8 cellular contexts compared by ENCODE assay signal in the genomic region with DNA sequence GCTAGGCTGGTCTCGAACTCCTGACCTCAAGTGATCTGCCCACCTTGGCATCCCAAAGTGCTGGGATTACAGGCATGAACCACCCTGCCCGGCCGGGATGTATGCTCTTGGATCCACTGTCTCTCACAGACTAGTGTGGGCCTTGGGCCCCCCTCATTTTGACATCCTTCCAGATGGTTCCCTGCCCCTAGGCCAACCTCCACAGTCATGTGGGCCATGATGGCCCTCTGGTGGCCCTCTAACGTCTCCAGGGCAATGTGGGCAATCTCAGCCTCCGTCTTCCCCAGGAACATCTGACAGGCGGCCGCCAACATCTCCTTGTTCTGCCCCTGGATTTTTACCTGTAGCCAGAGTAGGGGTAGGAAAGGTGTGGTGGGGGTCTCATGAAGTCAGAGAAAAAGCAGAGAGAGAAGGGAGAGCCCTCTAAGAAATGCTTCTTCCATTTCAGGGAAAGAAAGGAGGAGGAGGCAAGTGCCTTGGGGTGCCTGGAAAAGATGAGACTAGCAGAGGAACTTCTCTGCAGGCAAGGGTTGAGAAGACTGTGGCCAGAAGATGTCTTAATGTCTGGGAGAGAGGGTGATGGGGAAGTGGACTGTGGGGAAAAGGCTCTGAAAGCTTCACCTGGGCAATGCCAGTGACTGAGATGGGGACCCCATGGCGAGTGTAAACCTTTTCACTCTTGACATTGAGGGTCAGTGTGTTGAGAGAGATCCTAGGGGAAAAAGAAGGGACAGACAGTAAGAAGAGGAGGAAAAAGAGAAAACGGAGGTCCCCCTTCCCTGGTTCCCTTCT. TPM values are rescaled to one million over a fixed set of nuclear protein-coding genes. Genes with fewer than 3 reads are reported as not detected.
A peak's percentile ranks its signal among the peaks of the same experiment; 100 is the strongest.
DNase-seq lines count a peak whose midpoint lies in the region; TF ChIP-seq lines count a peak whose summit lies in the region.

No MANE protein-coding gene starts in this region.

- no peak for TF ChIP-seq POLR2A in testis (IDR thresholded peaks at IDR 0.05)

- 77 to 78% methylated on average over 9 of the region's 9 CpGs for WGBS in testis, 2 donors

- peak overlapping the region; percentile 98 for H3K4me3 Mint-ChIP-seq in activated CD4-positive, alpha-beta T cell treated with anti-CD3 and anti-CD28 coated beads, Interleukin-2, amount 10 ng/mL, durations not matched to agents 24 days and 14 days
- peak overlapping the region; percentile 100 for H3K4me3 Mint-ChIP-seq in activated naive CD8-positive, alpha-beta T cell treated with anti-CD3 and anti-CD28 coated beads for 36 hours

- no peaks in the 10 kb centered on the region for H3K9me3 ChIP-seq in testis

- TF ChIP-seq CTCF in kidney epithelial cell (IDR thresholded peaks at IDR 0.05; ENCODE audit: insufficient read depth, low read length, poor library complexity, severe bottlenecking): no peak
- no peak for TF ChIP-seq CTCF in testis (IDR thresholded peaks at IDR 0.05)

- POLR2A ChIA-PET in HEK293T (lab: Yijun Ruan, JAX): interaction anchor here (1.0 to 1.7 kb wide), 3 partner anchors 19 to 41 kb away, joined by 4 to 6 read pairs (median 4); a partner anchor contains a TSS

- peak overlapping the region; percentile 84 to 94 for H3K27ac ChIP-seq in testis

- H3K36me3 Mint-ChIP-seq in activated CD4-positive, alpha-beta T cell treated with anti-CD3 and anti-CD28 coated beads, Interleukin-2, amount 10 ng/mL, durations not matched to agents 24 days and 14 days (ENCODE audit: low read depth): peaks cover 76% of the 10 kb centered on the region
- H3K36me3 Mint-ChIP-seq in activated naive CD8-positive, alpha-beta T cell treated with anti-CD3 and anti-CD28 coated beads for 36 hours: peaks cover 85% of the 10 kb centered on the region

- intact Hi-C loops in activated CD4-positive, alpha-beta T cell treated with anti-CD3 and anti-CD28 coated beads, Interleukin-2, amount 10 ng/mL, durations not matched to agents 24 days and 14 days (cut with micrococcal nuclease): loop anchor here (5.0 kb wide), 1 partner anchor 346 kb away; no protein-coding TSS in a partner anchor
- intact Hi-C loops in testis (cut with DNase I; ENCODE audit: low total_unique reads): no loop called here

- no peaks in the 10 kb centered on the region for H3K9me3 Mint-ChIP-seq in activated CD4-positive, alpha-beta T cell treated with anti-CD3 and anti-CD28 coated beads, Interleukin-2, amount 10 ng/mL, durations not matched to agents 24 days and 14 days
- peaks cover 9% of the 10 kb centered on the region for H3K9me3 Mint-ChIP-seq in activated naive CD8-positive, alpha-beta T cell treated with anti-CD3 and anti-CD28 coated beads for 36 hours

- peak; percentile 61 for DNase-seq in activated CD4-positive, alpha-beta T cell treated with anti-CD3 and anti-CD28 coated beads, Interleukin-2, amount 10 ng/mL, durations not matched to agents 24 days and 14 days
- DNase-seq in activated CD4-positive, alpha-beta T cell treated with anti-CD3 and anti-CD28 coated beads, Interleukin-2, amount 50 U/mL, for 1 hour: no peak
- DNase-seq in activated naive CD8-positive, alpha-beta T cell treated with anti-CD3 and anti-CD28 coated beads for 36 hours: no peak
- no peak for DNase-seq in kidney epithelial cell (ENCODE audit: low read depth)
- no peak for DNase-seq in testis
- no peak for DNase-seq in HuH-7.5 (ENCODE audit: low spot score)
- DNase-seq in HEK293T (ENCODE audit: extremely low spot score): no peak
- no peak for DNase-seq in GM19240 (ENCODE audit: insufficient read length, low spot score)

- CTCF ChIA-PET in HEK293T (lab: Yijun Ruan, JAX): no interaction called here

- H3K27ac Mint-ChIP-seq in activated CD4-positive, alpha-beta T cell treated with anti-CD3 and anti-CD28 coated beads, Interleukin-2, amount 10 ng/mL, durations not matched to agents 24 days and 14 days: peak overlapping the region; percentile 94
- H3K27ac Mint-ChIP-seq in activated naive CD8-positive, alpha-beta T cell treated with anti-CD3 and anti-CD28 coated beads for 36 hours: peak overlapping the region; percentile 93

- H3K4me3 ChIP-seq in kidney epithelial cell (ENCODE audit: low read depth, low read length) (peak overlapping the region; percentile 90), testis (peak overlapping the region; percentile 82 to 86)

- H3K27me3 ChIP-seq in kidney epithelial cell (ENCODE audit: control insufficient read depth, insufficient read depth, low read length) (no peaks in the 10 kb centered on the region), testis (no peaks in the 10 kb centered on the region)

- H3K36me3 ChIP-seq in kidney epithelial cell (ENCODE audit: control insufficient read depth, insufficient read depth, low read length): peaks cover 1% of the 10 kb centered on the region
- no peaks in the 10 kb centered on the region for H3K36me3 ChIP-seq in testis (ENCODE audit: low read depth, missing control alignments)

- no peaks in the 10 kb centered on the region for H3K27me3 Mint-ChIP-seq in activated CD4-positive, alpha-beta T cell treated with anti-CD3 and anti-CD28 coated beads, Interleukin-2, amount 10 ng/mL, durations not matched to agents 24 days and 14 days
- peaks cover 8% of the 10 kb centered on the region for H3K27me3 Mint-ChIP-seq in activated naive CD8-positive, alpha-beta T cell treated with anti-CD3 and anti-CD28 coated beads for 36 hours

- peaks cover 62% of the 10 kb centered on the region for H3K4me1 Mint-ChIP-seq in activated CD4-positive, alpha-beta T cell treated with anti-CD3 and anti-CD28 coated beads, Interleukin-2, amount 10 ng/mL, durations not matched to agents 24 days and 14 days
- peaks cover 73% of the 10 kb centered on the region for H3K4me1 Mint-ChIP-seq in activated naive CD8-positive, alpha-beta T cell treated with anti-CD3 and anti-CD28 coated beads for 36 hours

- H3K4me1 ChIP-seq in testis: peaks cover 21% of the 10 kb centered on the region

TF ChIP-seq in HEK293T, 16 proteins besides CTCF, POLR2A, EP300 and RAD21:
- TF ChIP-seq L3MBTL2 (conservative IDR thresholded peaks at IDR 0.05) (no peak), FOXM1 (IDR thresholded peaks at IDR 0.05; ENCODE audit: borderline replicate concordance) (no peak), BHLHE40 (IDR thresholded peaks at IDR 0.05; ENCODE audit: borderline replicate concordance) (no peak), SUZ12 (IDR thresholded peaks at IDR 0.05) (no peak), NFRKB (IDR thresholded peaks at IDR 0.05) (no peak), SP1 (IDR thresholded peaks at IDR 0.05) (no peak), CTBP1 (IDR thresholded peaks at IDR 0.05; ENCODE audit: borderline replicate concordance) (no peak), ARNT (IDR thresholded peaks at IDR 0.05) (no peak), HDGF (IDR thresholded peaks at IDR 0.05; ENCODE audit: borderline replicate concordance) (no peak), TARDBP (IDR thresholded peaks at IDR 0.05) (no peak), ELF4 (IDR thresholded peaks at IDR 0.05) (no peak), FOXA1 (IDR thresholded peaks at IDR 0.05) (no peak), ZNF384 (IDR thresholded peaks at IDR 0.05) (no peak), LEF1 (IDR thresholded peaks at IDR 0.05; ENCODE audit: borderline replicate concordance) (no peak), FOXK2 (IDR thresholded peaks at IDR 0.05) (no peak)
- TF ChIP-seq, protein P1, sequence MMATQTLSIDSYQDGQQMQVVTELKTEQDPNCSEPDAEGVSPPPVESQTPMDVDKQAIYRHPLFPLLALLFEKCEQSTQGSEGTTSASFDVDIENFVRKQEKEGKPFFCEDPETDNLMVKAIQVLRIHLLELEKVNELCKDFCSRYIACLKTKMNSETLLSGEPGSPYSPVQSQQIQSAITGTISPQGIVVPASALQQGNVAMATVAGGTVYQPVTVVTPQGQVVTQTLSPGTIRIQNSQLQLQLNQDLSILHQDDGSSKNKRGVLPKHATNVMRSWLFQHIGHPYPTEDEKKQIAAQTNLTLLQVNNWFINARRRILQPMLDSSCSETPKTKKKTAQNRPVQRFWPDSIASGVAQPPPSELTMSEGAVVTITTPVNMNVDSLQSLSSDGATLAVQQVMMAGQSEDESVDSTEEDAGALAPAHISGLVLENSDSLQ (IDR thresholded peaks at IDR 0.05): no peak
TF ChIP-seq in HEK293T: peak in this region for 0.

RNA-seq across cellular contexts. Expression of a gene that starts 1.3 kb away (rescaled TPM):
- total RNA-seq in activated CD4-positive, alpha-beta T cell treated with anti-CD3 and anti-CD28 coated beads, Interleukin-2, amount 10 ng/mL, durations not matched to agents 24 days and 14 days: 239 and 260 TPM in 2 replicates
- 100 to 1,000 TPM; 104 to 107 TPM for total RNA-seq in activated naive CD8-positive, alpha-beta T cell treated with anti-CD3 and anti-CD28 coated beads for 36 hours
- total RNA-seq in kidney epithelial cell (136 and 142 TPM in 2 replicates), testis (10 to 100 TPM; 84.1 to 88.1 TPM)
- 169 TPM for polyA plus RNA-seq in testis (ENCODE audit: insufficient read depth, low read depth, low replicate concordance)

RNA-seq across cellular contexts. Expression of a gene that starts 3.2 kb away (rescaled TPM):
- total RNA-seq in activated CD4-positive, alpha-beta T cell treated with anti-CD3 and anti-CD28 coated beads, Interleukin-2, amount 10 ng/mL, durations not matched to agents 24 days and 14 days: 512 and 516 TPM in 2 replicates
- 100 to 1,000 TPM; 295 to 310 TPM for total RNA-seq in activated naive CD8-positive, alpha-beta T cell treated with anti-CD3 and anti-CD28 coated beads for 36 hours
- total RNA-seq in kidney epithelial cell (188 and 229 TPM in 2 replicates), testis (1 to 10 TPM; 1.4 to 7.7 TPM)
- 11.1 TPM for polyA plus RNA-seq in testis (ENCODE audit: insufficient read depth, low read depth, low replicate concordance)

RNA-seq across cellular contexts. Expression of a gene that starts 21.0 kb away (rescaled TPM):
- 1,084 and 1,089 TPM in 2 replicates for total RNA-seq in activated CD4-positive, alpha-beta T cell treated with anti-CD3 and anti-CD28 coated beads, Interleukin-2, amount 10 ng/mL, durations not matched to agents 24 days and 14 days
- total RNA-seq in activated naive CD8-positive, alpha-beta T cell treated with anti-CD3 and anti-CD28 coated beads for 36 hours: 1,000 to 10,000 TPM; 1,515 to 1,538 TPM
- total RNA-seq in kidney epithelial cell (808 and 855 TPM in 2 replicates), testis (100 to 1,000 TPM; 173 to 252 TPM)
- 309 TPM for polyA plus RNA-seq in testis (ENCODE audit: insufficient read depth, low read depth, low replicate concordance)

RNA-seq across cellular contexts. Expression of a gene that starts 24.1 kb away (rescaled TPM):
- 93.9 and 97.2 TPM in 2 replicates for total RNA-seq in activated CD4-positive, alpha-beta T cell treated with anti-CD3 and anti-CD28 coated beads, Interleukin-2, amount 10 ng/mL, durations not matched to agents 24 days and 14 days
- total RNA-seq in activated naive CD8-positive, alpha-beta T cell treated with anti-CD3 and anti-CD28 coated beads for 36 hours: 10 to 100 TPM; 63.2 to 67.0 TPM
- total RNA-seq in kidney epithelial cell (11.4 and 14.7 TPM in 2 replicates), testis (10 to 100 TPM; 56.6 to 79.3 TPM)
- polyA plus RNA-seq in testis (ENCODE audit: insufficient read depth, low read depth, low replicate concordance): 155 TPM

RNA-seq across cellular contexts. Expression of a gene that starts 50.4 kb away (rescaled TPM):
- total RNA-seq in activated CD4-positive, alpha-beta T cell treated with anti-CD3 and anti-CD28 coated beads, Interleukin-2, amount 10 ng/mL, durations not matched to agents 24 days and 14 days: 20.2 and 20.5 TPM in 2 replicates
- total RNA-seq in activated naive CD8-positive, alpha-beta T cell treated with anti-CD3 and anti-CD28 coated beads for 36 hours: 10 to 100 TPM; 19.7 to 20.2 TPM
- total RNA-seq in kidney epithelial cell (8.9 and 10.4 TPM in 2 replicates), testis (10 to 100 TPM in 1 of 2 donors, 1 to 10 TPM in 1; 9.5 to 10.5 TPM)
- 26.6 TPM for polyA plus RNA-seq in testis (ENCODE audit: insufficient read depth, low read depth, low replicate concordance)

Comparison
In these comparisons a context has a peak if more than half of its experiments do, and no peak if none do; other contexts are left out.
1. RNA of a gene that starts 3.2 kb away (total RNA-seq): 512 to 516 TPM in activated CD4-positive, alpha-beta T cell treated with anti-CD3 and anti-CD28 coated beads, Interleukin-2, amount 10 ng/mL, durations not matched to agents 24 days and 14 days, 295 to 310 TPM in activated naive CD8-positive, alpha-beta T cell treated with anti-CD3 and anti-CD28 coated beads for 36 hours and 188 to 229 TPM in kidney epithelial cell; 1.4 to 7.7 TPM in testis; every median in the first group is over 10 times any median in the second.